ENCODE assay signal across 26 cellular contexts in genomic region chr6:15457121-15457646, GRCh38.
DNase-seq lines count a peak whose midpoint lies in the region; ATAC-seq and TF ChIP-seq lines count a peak whose summit lies in the region.
"Had no signal": no experiment of that assay in that cellular context is flagged by ENCODE, and none has a peak within 500 bp of the region (broad histone marks: within the 10 kb centered on the region; RNA-seq: fewer than 3 reads in every experiment).

No MANE protein-coding gene starts in this region.

- no peak overlapping the region for H2AFZ ChIP-seq in mesenchymal stem cell (ENCODE audit: low read depth, low read length)

- no peak overlapping the region for H3K14ac ChIP-seq in mesenchymal stem cell (ENCODE audit: low read length in 2 of 2)

- intact Hi-C loops in left ventricle myocardium inferior (cut with micrococcal nuclease) (no loop called here), heart right ventricle (cut with DNase I) (no loop called here)

- H2BK120ac ChIP-seq in mesenchymal stem cell (ENCODE audit: low read depth, low read length) = no peak overlapping the region

- no peak overlapping the region for H3K4me2 ChIP-seq in mesenchymal stem cell (ENCODE audit: low read length, poor library complexity, severe bottlenecking)
- H3K4me2 ChIP-seq: BLaER1 had no signal

- H3K36me3 ChIP-seq in left ventricle myocardium inferior (peaks cover 5% of the 10 kb centered on the region), heart right ventricle (peaks cover 0 to 30% (median 0%) of the 10 kb centered on the region in 9 donors), endodermal cell (ENCODE audit: control insufficient read depth, insufficient read depth, low read length) (peaks cover 33% of the 10 kb centered on the region), mesenchymal stem cell (ENCODE audit: control insufficient read depth in 1 of 2, insufficient read depth in 2 of 2, low read depth in 1 of 2, low read length in 2 of 2) (peaks cover 0 to 43% of the 10 kb centered on the region in 2 experiments)
- H3K36me3 ChIP-seq: ascending aorta, HAP-1 had no signal

- no peak overlapping the region for H3K4me3 Mint-ChIP-seq in endodermal cell
- H3K4me3 Mint-ChIP-seq: activated naive CD8-positive, alpha-beta T cell; stimulated activated naive CD8-positive, alpha-beta T cell treated with anti-CD3 and anti-CD28 coated beads, Interleukin-15, amount 100 ng/mL, for 72 hours had no signal

- no peak overlapping the region for H2BK5ac ChIP-seq in mesenchymal stem cell (ENCODE audit: low read depth, low read length, poor library complexity, severe bottlenecking)

- H3K9ac ChIP-seq in endodermal cell (ENCODE audit: extremely low read depth, low read length, poor library complexity, severe bottlenecking) (no peak overlapping the region), mesenchymal stem cell (ENCODE audit: low read length) (no peak overlapping the region)
- H3K9ac ChIP-seq: BLaER1 had no signal

- no peak overlapping the region for H3K27ac Mint-ChIP-seq in endodermal cell
- H3K27ac Mint-ChIP-seq: activated naive CD8-positive, alpha-beta T cell; progenitor cell of endocrine pancreas had no signal

- H3K4me3 ChIP-seq in left ventricle myocardium inferior (peak overlapping the region; percentile 8), heart right ventricle (no peak overlapping the region), endodermal cell (ENCODE audit: low read length) (no peak overlapping the region), mesenchymal stem cell (ENCODE audit: insufficient read depth in 1 of 2, low read depth in 1 of 2, low read length in 2 of 2) (no peak overlapping the region)
- H3K4me3 ChIP-seq: ascending aorta, BLaER1, coronary artery, HAP-1 had no signal

- H3K4me1 Mint-ChIP-seq in endodermal cell = peaks cover 55% of the 10 kb centered on the region

- WGBS in heart right ventricle, 2 donors = 72 to 73% methylated on average over 4 of the region's 4 CpGs
- 59 to 65% methylated on average over 2 to 4 of the region's 4 CpGs for WGBS in endodermal cell (ENCODE audit: insufficient coverage in 1 of 2, insufficient read length in 1 of 2), 2 experiments
- 80% methylated on average over 4 of the region's 4 CpGs for WGBS in mesenchymal stem cell

- peaks cover 25% of the 10 kb centered on the region for H3K79me1 ChIP-seq in mesenchymal stem cell (replicated peaks; ENCODE audit: low read length, poor library complexity, severe bottlenecking)

- H3K27ac ChIP-seq in left ventricle myocardium inferior (replicated peaks) = peak overlapping the region; percentile 18
- peak overlapping the region in 3 of 10 donors; percentile 1 to 42 (median 3) for H3K27ac ChIP-seq in heart right ventricle
- H3K27ac ChIP-seq in endodermal cell (ENCODE audit: low read depth, low read length) = no peak overlapping the region
- no peak overlapping the region for H3K27ac ChIP-seq in mesenchymal stem cell (ENCODE audit: low read length, poor library complexity, severe bottlenecking)
- H3K27ac ChIP-seq: ascending aorta, BLaER1, coronary artery had no signal

- no peak for DNase-seq in left ventricle myocardium inferior
- DNase-seq in heart right ventricle = no peak
- DNase-seq in NCI-H748 treated with DMSO at 0.1 percent for 48 hours (lab: John Stamatoyannopoulos, UW) = peak; percentile 19
- DNase-seq in endodermal cell = peak; percentile 23
- DNase-seq in mesenchymal stem cell = no peak
- no peak for DNase-seq in GDM1 (lab: John Stamatoyannopoulos, UW)
- no peak for DNase-seq in NCI-H2081 treated with DMSO at 0.1 percent for 48 hours (lab: John Stamatoyannopoulos, UW)
- DNase-seq: activated CD4-positive, alpha-beta T cell treated with anti-CD3 and anti-CD28 coated beads for 4 hours; activated effector memory CD4-positive, alpha-beta T cell treated with Interleukin-2 at 50 U/mL for 16 hours; DMS153; effector memory CD4-positive, alpha-beta T cell; erythroblast; left ventricle myocardium superior; NCI-H1694 treated with DMSO at 0.1 percent for 48 hours; stimulated activated CD4-positive, alpha-beta T cell treated with anti-CD3 and anti-CD28 coated beads, Interleukin-12 subunit alpha, Interleukin-12 subunit beta, amount 100 ng/mL, for 4 hours; stimulated activated CD4-positive, alpha-beta T cell treated with anti-CD3 and anti-CD28 coated beads, Interleukin-2, amount 100 ng/mL, for 48 hours; stimulated activated naive CD8-positive, alpha-beta T cell treated with anti-CD3 and anti-CD28 coated beads, Interleukin-15, amount 100 ng/mL, for 72 hours; SW 1271 had no signal

- H2AK5ac ChIP-seq in mesenchymal stem cell (ENCODE audit: low read length, severe bottlenecking) = no peak overlapping the region

- H3K4me1 ChIP-seq in left ventricle myocardium inferior (peaks cover 73% of the 10 kb centered on the region), heart right ventricle (peaks cover 3 to 70% (median 43%) of the 10 kb centered on the region in 9 donors), endodermal cell (ENCODE audit: control insufficient read depth, insufficient read depth, low read length) (peaks cover 26% of the 10 kb centered on the region), mesenchymal stem cell (ENCODE audit: control insufficient read depth, insufficient read depth, low read depth, low read length) (no peaks in the 10 kb centered on the region)

- H3K18ac ChIP-seq in mesenchymal stem cell (ENCODE audit: low read depth in 1 of 2, low read length in 2 of 2) = no peak overlapping the region

- no peak for TF ChIP-seq CTCF in left ventricle myocardium inferior (IDR thresholded peaks at IDR 0.05; ENCODE audit: borderline replicate concordance)
- no peak for TF ChIP-seq CTCF in heart right ventricle (IDR thresholded peaks at IDR 0.05)
- no peak for TF ChIP-seq CTCF in endodermal cell (conservative IDR thresholded peaks at IDR 0.05)

- H3K9me3 ChIP-seq in left ventricle myocardium inferior (replicated peaks) (no peaks in the 10 kb centered on the region), heart right ventricle (no peaks in the 10 kb centered on the region), endodermal cell (ENCODE audit: control insufficient read depth, low read length) (no peaks in the 10 kb centered on the region), mesenchymal stem cell (ENCODE audit: control insufficient read depth, low read length) (no peaks in the 10 kb centered on the region)
- H3K9me3 ChIP-seq: ascending aorta, BLaER1, HAP-1 had no signal

- H2BK15ac ChIP-seq in mesenchymal stem cell (ENCODE audit: low read depth, poor library complexity, severe bottlenecking) = no peak overlapping the region

- no peak for ATAC-seq in heart right ventricle
- ATAC-seq: HepG2; left ventricle myocardium superior; sciatic nerve; stimulated activated naive CD8-positive, alpha-beta T cell treated with anti-CD3 and anti-CD28 coated beads, Interleukin-15, amount 100 ng/mL, for 72 hours had no signal

- no peak overlapping the region for H2BK12ac ChIP-seq in mesenchymal stem cell (ENCODE audit: low read length in 2 of 2)

- peaks cover 23% of the 10 kb centered on the region for H3K36me3 Mint-ChIP-seq in endodermal cell (ENCODE audit: low read depth)

- peaks cover 33% of the 10 kb centered on the region for H3K27me3 Mint-ChIP-seq in endodermal cell (ENCODE audit: insufficient read depth)
- H3K27me3 Mint-ChIP-seq: activated naive CD8-positive, alpha-beta T cell; progenitor cell of endocrine pancreas; stimulated activated naive CD8-positive, alpha-beta T cell treated with anti-CD3 and anti-CD28 coated beads, Interleukin-15, amount 100 ng/mL, for 72 hours had no signal

- H4K91ac ChIP-seq in mesenchymal stem cell (ENCODE audit: low read length) = no peak overlapping the region

- H3K27me3 ChIP-seq in left ventricle myocardium inferior (ENCODE audit: low read depth) (no peaks in the 10 kb centered on the region), heart right ventricle (no peaks in the 10 kb centered on the region), endodermal cell (ENCODE audit: control insufficient read depth, insufficient read depth, low read length, poor library complexity, severe bottlenecking) (no peaks in the 10 kb centered on the region), mesenchymal stem cell (ENCODE audit: control insufficient read depth in 1 of 2, insufficient read depth in 1 of 2, low read length in 2 of 2) (no peaks in the 10 kb centered on the region)
- H3K27me3 ChIP-seq: ascending aorta, BLaER1 had no signal

- H3K4ac ChIP-seq in mesenchymal stem cell (ENCODE audit: low read depth in 1 of 2, low read length in 2 of 2) = no peak overlapping the region

- H3K9me3 Mint-ChIP-seq in endodermal cell = no peaks in the 10 kb centered on the region
- H3K9me3 Mint-ChIP-seq: stimulated activated naive CD8-positive, alpha-beta T cell treated with anti-CD3 and anti-CD28 coated beads, Interleukin-15, amount 100 ng/mL, for 72 hours had no signal

- H4K8ac ChIP-seq in mesenchymal stem cell (ENCODE audit: low read length) = no peak overlapping the region

- no peak overlapping the region for H3K23ac ChIP-seq in mesenchymal stem cell (ENCODE audit: low read length in 2 of 2)

Comparison
In these comparisons a context has a peak if more than half of its experiments do, and no peak if none do; other contexts are left out.
1. DNase-seq: peak in NCI-H748 treated with DMSO at 0.1 percent for 48 hours (single experiment) and endodermal cell (single experiment); none in left ventricle myocardium inferior (single experiment), heart right ventricle (0 of 2), mesenchymal stem cell (single experiment), GDM1 (single experiment) and NCI-H2081 treated with DMSO at 0.1 percent for 48 hours (single experiment).